7 cellular contexts compared by ENCODE assay signal in genomic region chr4:110801591-110801990, GRCh38.
"Had no signal": no experiment of that assay in that cellular context is flagged by ENCODE, and none has a peak within 500 bp of the region (broad histone marks: within the 10 kb centered on the region; RNA-seq: fewer than 3 reads in every experiment).

No MANE protein-coding gene starts in this region.

- ATAC-seq: HepG2, K562 had no signal

- DNase-seq: IMR-90, KBM-7, KG1 had no signal

- H3K4me3 ChIP-seq: K562 had no signal

- FAIRE-seq: HepG2, HTR-8/SVneo, K562 had no signal

- H3K27ac ChIP-seq: HL-60 had no signal
